Comparison of ENCODE assay signal across 11 cellular contexts in the genomic region with DNA sequence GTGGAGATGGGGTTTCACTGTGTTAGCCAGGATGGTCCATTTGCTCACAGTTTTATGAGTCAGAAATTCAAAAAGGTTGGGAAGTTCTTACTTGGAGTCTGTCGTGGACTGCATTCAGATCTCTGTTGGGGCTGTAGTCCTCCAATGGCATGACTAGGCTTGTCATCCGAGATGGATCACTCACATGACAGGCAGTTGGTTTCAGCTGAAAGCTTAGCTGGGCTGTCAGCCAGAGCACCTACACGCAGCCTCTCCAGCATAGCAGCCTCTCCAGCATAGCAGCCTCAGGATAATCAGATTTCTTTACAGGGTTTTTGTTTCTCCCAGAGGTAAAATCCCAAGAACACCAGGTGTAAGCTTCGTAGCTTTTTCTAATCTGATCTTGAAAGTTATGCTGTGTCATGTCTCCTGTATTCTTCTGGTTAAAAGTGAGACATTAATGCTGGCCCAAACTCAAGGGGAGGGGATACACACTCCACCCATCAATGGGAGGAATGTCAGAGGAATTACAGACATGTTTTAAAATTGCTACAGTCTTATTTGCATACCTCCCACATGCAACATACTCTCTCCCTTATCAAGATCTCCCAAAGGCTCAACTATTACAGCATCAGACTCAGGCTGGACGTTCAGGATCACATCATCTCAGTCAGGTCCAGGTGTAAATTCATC. TPM values are rescaled to one million over a fixed set of nuclear protein-coding genes. Genes with fewer than 3 reads are reported as not detected.
A peak's percentile ranks its signal among the peaks of the same experiment; 100 is the strongest.
DNase-seq lines count a peak whose midpoint lies in the region; ATAC-seq and TF ChIP-seq lines count a peak whose summit lies in the region.
"Had no signal": no experiment of that assay in that cellular context is flagged by ENCODE, and none has a peak within 500 bp of the region (broad histone marks: within the 10 kb centered on the region; RNA-seq: fewer than 3 reads in every experiment).

No MANE protein-coding gene starts in this region.

- TF ChIP-seq POLR2A in breast epithelium (IDR thresholded peaks at IDR 0.05) (no peak), sigmoid colon (IDR thresholded peaks at IDR 0.05) (no peak)

- TF ChIP-seq CTCF in breast epithelium (IDR thresholded peaks at IDR 0.05) = no peak
- TF ChIP-seq CTCF in omental fat pad (IDR thresholded peaks at IDR 0.05) = no peak
- TF ChIP-seq CTCF in GM13977 (IDR thresholded peaks at IDR 0.05; ENCODE audit: extremely low read depth, insufficient read depth, missing control alignments) = no peak
- no peak for TF ChIP-seq CTCF in sigmoid colon (IDR thresholded peaks at IDR 0.05)

- H3K27me3 ChIP-seq in breast epithelium = no peaks in the 10 kb centered on the region
- H3K27me3 ChIP-seq in sigmoid colon = no peaks in the 10 kb centered on the region
- H3K27me3 ChIP-seq: spleen had no signal

- H3K4me1 ChIP-seq in breast epithelium (no peaks in the 10 kb centered on the region), sigmoid colon (peaks cover 0 to 23% (median 9%) of the 10 kb centered on the region in 4 donors)
- H3K4me1 ChIP-seq: spleen had no signal

- no peak for TF ChIP-seq EP300 in sigmoid colon (IDR thresholded peaks at IDR 0.05)

- ATAC-seq in omental fat pad (ENCODE audit: low FRiP score) (peak; percentile 76), GM21529 (IDR thresholded peaks at IDR 0.05; ENCODE audit: unreplicated experiment) (no peak)

- WGBS in sigmoid colon, 2 donors = 75 to 80% methylated on average over 5 of the region's 5 CpGs

- no peaks in the 10 kb centered on the region for H3K9me3 ChIP-seq in breast epithelium
- H3K9me3 ChIP-seq in sigmoid colon = no peaks in the 10 kb centered on the region

- in situ Hi-C loops in ACHN (cut with HindIII; ENCODE audit: low pct_ligation_motif_present, low pct_unique_long_range_greater_than_20kb, low sequenced_read_pairs) = no loop called here
- in situ Hi-C loops in GM13977 (cut with MboI; ENCODE audit: low pct_unique_long_range_greater_than_20kb, low sequenced_read_pairs, unreplicated experiment) = no loop called here

- intact Hi-C loops in breast epithelium (cut with DNase I; ENCODE audit: low total_unique reads) (no loop called here), sigmoid colon (cut with DNase I) (no loop called here)

- H3K36me3 ChIP-seq in breast epithelium = no peaks in the 10 kb centered on the region
- H3K36me3 ChIP-seq in sigmoid colon = no peaks in the 10 kb centered on the region
- H3K36me3 ChIP-seq: spleen had no signal

- DNase-seq in Daoy (ENCODE audit: low read depth) (peak; percentile 51), NCI-H2171 (lab: John Stamatoyannopoulos, UW) (peak; percentile 57), breast epithelium (ENCODE audit: low spot score in 2 of 2) (peak; percentile 37 to 58), omental fat pad (ENCODE audit: low spot score) (no peak), ACHN (no peak), GM13977 (ENCODE audit: low spot score) (no peak), sigmoid colon (no peak)
- DNase-seq: activated CD4-positive, CD25-positive, alpha-beta regulatory T cell treated with anti-CD3 and anti-CD28 coated beads, Interleukin-2, amount 50 U/mL, for 72 hours; NCI-H748 treated with DMSO at 0.1 percent for 48 hours; spleen had no signal

- H3K27ac ChIP-seq in breast epithelium = peak overlapping the region in 1 of 2 donors; percentile 38
- H3K27ac ChIP-seq in sigmoid colon = peak overlapping the region in 1 of 4 donors; percentile 64
- H3K27ac ChIP-seq: spleen had no signal

- H3K4me3 ChIP-seq in breast epithelium (no peak overlapping the region), sigmoid colon (no peak overlapping the region)
- H3K4me3 ChIP-seq: spleen had no signal

RNA-seq across cellular contexts. Expression of a gene that starts 31.6 kb away (rescaled TPM):
- 0.18 and 0.63 TPM in 2 replicates for total RNA-seq in Daoy (2014; rRNA removed; shearing (Covaris generic))
- total RNA-seq in breast epithelium = 100 to 1,000 TPM in 1 of 3 donors, 10 to 100 TPM in 2; 22.0 to 131 (median 77.3) TPM
- 10 to 100 TPM; 42.3 to 79.5 (median 69.8) TPM for total RNA-seq in omental fat pad
- 100 to 1,000 TPM in 2 of 4 donors, 10 to 100 TPM in 2; 45.3 to 164 (median 95.4) TPM for total RNA-seq in sigmoid colon
- 10 to 100 TPM in 1 of 3 donors, 1 to 10 TPM in 2; 3.2 to 28.9 (median 9.6) TPM for polyA plus RNA-seq in sigmoid colon

Comparison
In these comparisons a context has a peak if more than half of its experiments do, and no peak if none do; other contexts are left out.
1. DNase-seq: peak in Daoy (single experiment), NCI-H2171 (single experiment) and breast epithelium (2 of 2); none in omental fat pad (single experiment), ACHN (single experiment), GM13977 (single experiment) and sigmoid colon (single experiment).
2. RNA of a gene that starts 31.6 kb away (total RNA-seq): 45.3 to 164 TPM in sigmoid colon, 22.0 to 131 TPM in breast epithelium and 42.3 to 79.5 TPM in omental fat pad; 0.18 to 0.63 TPM in Daoy; every median in the first group is over 10 times any median in the second.